ENCODE assay signal across 8 cellular contexts in genomic region chr1:150364231-150365003, GRCh38. TPM values are rescaled to one million over a fixed set of nuclear protein-coding genes. Genes with fewer than 3 reads are reported as not detected.
DNase-seq lines count a peak whose midpoint lies in the region; ATAC-seq, FAIRE-seq and TF ChIP-seq lines count a peak whose summit lies in the region.

No MANE protein-coding gene starts in this region.

- ATAC-seq in HG02970 (IDR thresholded peaks at IDR 0.05; ENCODE audit: low FRiP score, unreplicated experiment) = peak; percentile 29

- H3K4me1 ChIP-seq in small intestine (ENCODE audit: control insufficient read depth in 2 of 2, insufficient read depth in 1 of 2, low read depth in 1 of 2, low read length in 1 of 2) = no peaks in the 10 kb centered on the region

- FAIRE-seq in small intestine (lab: Jason Lieb, UNC) = no peak
- no peak for FAIRE-seq in GM19239 (lab: Jason Lieb, UNC)

- CTCF ChIA-PET in MCF 10A (lab: Yijun Ruan, JAX) = interaction anchor here (0.7 to 1.9 kb wide), 3 partner anchors 73 to 983 kb away, joined by 3 to 6 read pairs (median 3); partner anchors contain the start of gene RFX5

- BruUV-seq in MCF 10A (replicated peaks; lab: Mats Ljungman, UMichigan) = no TSS peak

- POLR2A ChIA-PET in MCF 10A (lab: Yijun Ruan, JAX) = interaction anchor here (0.6 to 5.2 kb wide), 78 partner anchors 10 to 1185 kb away, joined by 3 to 90 read pairs (median 5); partner anchors contain the start of genes ADAMTSL4, ANP32E, APH1A and CIART

- no peaks in the 10 kb centered on the region for H3K9me3 Mint-ChIP-seq in MCF 10A (ENCODE audit: unreplicated experiment)

- H3K9me3 ChIP-seq in small intestine (ENCODE audit: control insufficient read depth, low read depth) = no peaks in the 10 kb centered on the region

- peak overlapping the region; percentile 97 for H3K27ac Mint-ChIP-seq in MCF 10A (ENCODE audit: low read depth, unreplicated experiment)

- no peaks in the 10 kb centered on the region for H3K27me3 ChIP-seq in small intestine (ENCODE audit: control insufficient read depth in 2 of 2, insufficient read depth in 2 of 2, low read length in 2 of 2)

- peak overlapping the region; percentile 92 for H3K4me3 Mint-ChIP-seq in MCF 10A (ENCODE audit: unreplicated experiment)

- peak overlapping the region; percentile 99 for H3K27ac ChIP-seq in VCaP
- H3K27ac ChIP-seq in small intestine (ENCODE audit: low read depth in 1 of 2, low read length in 1 of 2) = peak overlapping the region; percentile 87 to 99

- H3K36me3 Mint-ChIP-seq in MCF 10A (ENCODE audit: insufficient read depth, unreplicated experiment) = peaks cover 19% of the 10 kb centered on the region

- DNase-seq in GF-D8 (lab: John Stamatoyannopoulos, UW) = peak; percentile 49
- peak; percentile 61 for DNase-seq in NCI-H2171 (lab: John Stamatoyannopoulos, UW)
- DNase-seq in MCF 10A (ENCODE audit: unreplicated experiment) = peak; percentile 90
- DNase-seq in iPS-NIHi7 (ENCODE audit: extremely low spot score) = peak; percentile 72
- DNase-seq in small intestine = peak; percentile 83
- DNase-seq in GM19239 (ENCODE audit: insufficient read length, low spot score) = no peak

- H3K4me3 ChIP-seq in small intestine (ENCODE audit: low read depth in 1 of 2, low read length in 2 of 2) = peak overlapping the region; percentile 77 to 97

- H3K27me3 Mint-ChIP-seq in MCF 10A (ENCODE audit: insufficient read depth, unreplicated experiment) = no peaks in the 10 kb centered on the region

- no peaks in the 10 kb centered on the region for H3K36me3 ChIP-seq in small intestine (ENCODE audit: control insufficient read depth in 2 of 2, insufficient read depth in 2 of 2, low read length in 2 of 2)

- TF ChIP-seq CTCF in VCaP (conservative IDR thresholded peaks at IDR 0.05) (peak; percentile 18), MCF 10A (IDR thresholded peaks at IDR 0.05; ENCODE audit: unreplicated experiment) (no peak)

- intact Hi-C loops in MCF 10A (cut with micrococcal nuclease) = loop anchor here (1.0 kb wide), 1 partner anchor 66 kb away; no protein-coding TSS in a partner anchor

- peaks cover 19% of the 10 kb centered on the region for H3K4me1 Mint-ChIP-seq in MCF 10A (ENCODE audit: insufficient read depth, unreplicated experiment)

- WGBS in small intestine, 3 donors = 0% methylated on average over 50 of the region's 50 CpGs

RNA-seq across cellular contexts. Expression of gene RPRD2, which starts 0.5 kb away (rescaled TPM):
- total RNA-seq in MCF 10A (2022) = 35.2 and 37.4 TPM in 2 replicates
- polyA plus RNA-seq in small intestine = 10 to 100 TPM in 1 of 3 donors, 1 to 10 TPM in 2; 4.1 to 11.0 (median 6.0) TPM

RNA-seq across cellular contexts. Expression of gene PRPF3, which starts 43.1 kb away (rescaled TPM):
- 104 and 106 TPM in 2 replicates for total RNA-seq in MCF 10A (2022)
- polyA plus RNA-seq in small intestine = 10 to 100 TPM; 21.7 to 26.5 (median 24.4) TPM
